Comparison of ENCODE assay signal across 1 cellular context in the genomic region with DNA sequence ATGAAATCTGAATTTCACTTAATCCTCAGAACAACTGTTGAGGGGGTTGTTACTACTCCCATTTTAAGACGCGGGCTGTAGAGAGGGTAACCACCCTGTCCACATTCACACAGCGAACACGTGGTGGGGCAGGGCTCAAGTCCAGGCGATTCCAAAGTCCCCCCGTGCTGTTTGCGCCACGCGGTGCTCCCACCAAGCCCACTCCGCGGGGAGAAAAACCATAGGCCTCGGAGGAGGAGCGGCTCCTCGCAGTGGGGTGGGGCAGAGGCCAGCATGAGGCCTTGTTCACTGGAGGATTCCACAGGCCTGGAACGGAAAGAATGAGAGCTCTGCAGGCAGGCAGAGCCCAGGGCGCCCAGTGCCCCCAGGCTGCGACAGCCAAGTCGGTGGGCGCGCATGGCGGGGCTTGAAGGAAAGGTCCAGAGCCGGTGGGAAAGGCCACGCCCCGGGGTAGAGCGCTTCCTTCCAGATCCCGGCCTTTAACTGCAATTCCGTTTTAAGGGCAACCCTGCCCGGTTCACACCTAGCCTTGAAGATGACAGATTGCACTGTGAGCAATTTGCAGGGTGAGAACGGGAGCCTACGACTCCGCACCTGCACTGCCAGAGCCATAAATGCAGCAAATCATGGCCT.
TF ChIP-seq lines count a peak whose summit lies in the region.

No MANE protein-coding gene starts in this region.

TF ChIP-seq in IMR-90, 13 proteins besides CTCF, POLR2A, EP300 and RAD21:
- TF ChIP-seq MAZ (IDR thresholded peaks at IDR 0.05; ENCODE audit: borderline replicate concordance, low read depth, low read length) (no peak), MAFK (IDR thresholded peaks at IDR 0.05; ENCODE audit: low read depth, low read length) (no peak), CHD1 (IDR thresholded peaks at IDR 0.05; ENCODE audit: low read depth, low read length) (no peak), MXI1 (IDR thresholded peaks at IDR 0.05; ENCODE audit: borderline replicate concordance, low read depth, low read length) (no peak), CEBPB (IDR thresholded peaks at IDR 0.05; ENCODE audit: low read depth, low read length) (no peak), NFE2L2 (IDR thresholded peaks at IDR 0.05; ENCODE audit: low read depth, low read length) (no peak), BHLHE40 (IDR thresholded peaks at IDR 0.05; ENCODE audit: low read depth, low read length) (no peak), SMC3 (IDR thresholded peaks at IDR 0.05; ENCODE audit: low read depth, low read length) (no peak), FOS (IDR thresholded peaks at IDR 0.05; ENCODE audit: low read depth, low read length) (no peak), RCOR1 (IDR thresholded peaks at IDR 0.05; ENCODE audit: insufficient replicate concordance, low read length) (no peak)
- TF ChIP-seq, protein P1, sequence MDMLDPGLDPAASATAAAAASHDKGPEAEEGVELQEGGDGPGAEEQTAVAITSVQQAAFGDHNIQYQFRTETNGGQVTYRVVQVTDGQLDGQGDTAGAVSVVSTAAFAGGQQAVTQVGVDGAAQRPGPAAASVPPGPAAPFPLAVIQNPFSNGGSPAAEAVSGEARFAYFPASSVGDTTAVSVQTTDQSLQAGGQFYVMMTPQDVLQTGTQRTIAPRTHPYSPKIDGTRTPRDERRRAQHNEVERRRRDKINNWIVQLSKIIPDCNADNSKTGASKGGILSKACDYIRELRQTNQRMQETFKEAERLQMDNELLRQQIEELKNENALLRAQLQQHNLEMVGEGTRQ (IDR thresholded peaks at IDR 0.05; ENCODE audit: low read depth, low read length): no peak
- TF ChIP-seq, protein P2, sequence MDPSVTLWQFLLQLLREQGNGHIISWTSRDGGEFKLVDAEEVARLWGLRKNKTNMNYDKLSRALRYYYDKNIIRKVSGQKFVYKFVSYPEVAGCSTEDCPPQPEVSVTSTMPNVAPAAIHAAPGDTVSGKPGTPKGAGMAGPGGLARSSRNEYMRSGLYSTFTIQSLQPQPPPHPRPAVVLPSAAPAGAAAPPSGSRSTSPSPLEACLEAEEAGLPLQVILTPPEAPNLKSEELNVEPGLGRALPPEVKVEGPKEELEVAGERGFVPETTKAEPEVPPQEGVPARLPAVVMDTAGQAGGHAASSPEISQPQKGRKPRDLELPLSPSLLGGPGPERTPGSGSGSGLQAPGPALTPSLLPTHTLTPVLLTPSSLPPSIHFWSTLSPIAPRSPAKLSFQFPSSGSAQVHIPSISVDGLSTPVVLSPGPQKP (IDR thresholded peaks at IDR 0.05; ENCODE audit: borderline replicate concordance, low read depth, low read length): no peak
